In the genomic region with DNA sequence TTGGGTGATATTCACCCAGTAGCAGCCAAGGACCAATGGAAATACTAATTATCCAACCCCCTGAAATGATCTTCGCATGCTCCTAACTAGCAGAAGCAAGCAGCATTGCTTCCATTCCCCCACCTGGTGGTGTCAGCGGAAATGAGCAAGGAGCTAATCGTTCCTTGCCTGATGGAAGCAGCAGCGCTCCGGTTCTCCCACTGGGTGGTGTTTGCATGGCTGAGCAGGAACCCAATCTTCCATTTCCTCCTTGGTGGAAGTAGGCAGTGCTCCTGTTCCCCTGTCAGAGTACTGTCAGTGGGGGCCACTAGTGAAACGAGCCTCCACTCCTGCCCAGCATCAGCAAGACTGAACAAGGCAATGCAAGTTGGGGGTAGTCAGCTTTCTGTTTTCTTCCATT, we compare ENCODE assay signal across 18 cellular contexts.
DNase-seq lines count a peak whose midpoint lies in the region; ATAC-seq, FAIRE-seq and TF ChIP-seq lines count a peak whose summit lies in the region.
"Had no signal": no experiment of that assay in that cellular context is flagged by ENCODE, and none has a peak within 500 bp of the region (broad histone marks: within the 10 kb centered on the region; RNA-seq: fewer than 3 reads in every experiment).

No MANE protein-coding gene starts in this region.

- H3K27me3 ChIP-seq in cardiac muscle cell (no peaks in the 10 kb centered on the region), MG63 (no peaks in the 10 kb centered on the region), transverse colon (no peaks in the 10 kb centered on the region)
- H3K27me3 ChIP-seq: BLaER1 treated with 17β-estradiol and CSF1 and Interleukin-3, amounts not matched to agents 10 nM and 100 nM; heart right ventricle had no signal

- H3K27ac ChIP-seq in cardiac muscle cell (no peak overlapping the region), transverse colon (no peak overlapping the region)
- H3K27ac ChIP-seq: BLaER1 treated with 17β-estradiol and CSF1 and Interleukin-3, amounts not matched to agents 10 nM and 100 nM; heart right ventricle had no signal

- H3K4me1 Mint-ChIP-seq in glutamatergic neuron (ENCODE audit: low read depth, unreplicated experiment) = peaks cover 9% of the 10 kb centered on the region
- H3K4me1 Mint-ChIP-seq: activated naive CD8-positive, alpha-beta T cell treated with anti-CD3 and anti-CD28 coated beads, Interleukin-2, amount 50 U/mL, for 24 hours; naive thymus-derived CD4-positive, alpha-beta T cell; stimulated activated memory B cell treated with anti-CD40 and anti-IgM and Interleukin-4, amounts not matched to agents 10 μg/mL and 1 μg/mL and 100 μg/mL, for 72 hours had no signal

- WGBS in transverse colon (ENCODE audit: low coverage in 1 of 2), 2 donors = 80% methylated on average over 5 of the region's 6 CpGs; no CpG with 5 or more reads in 1 of the 2 donors

- no peak overlapping the region for H3K4me3 Mint-ChIP-seq in glutamatergic neuron (ENCODE audit: unreplicated experiment)
- H3K4me3 Mint-ChIP-seq: activated naive CD8-positive, alpha-beta T cell treated with anti-CD3 and anti-CD28 coated beads, Interleukin-2, amount 50 U/mL, for 24 hours; naive thymus-derived CD4-positive, alpha-beta T cell; stimulated activated memory B cell treated with anti-CD40 and anti-IgM and Interleukin-4, amounts not matched to agents 10 μg/mL and 1 μg/mL and 100 μg/mL, for 72 hours had no signal

- TF ChIP-seq EP300 in transverse colon (IDR thresholded peaks at IDR 0.05; ENCODE audit: low read depth) = no peak

- H3K36me3 Mint-ChIP-seq in glutamatergic neuron (ENCODE audit: unreplicated experiment) = no peaks in the 10 kb centered on the region
- H3K36me3 Mint-ChIP-seq: naive thymus-derived CD4-positive, alpha-beta T cell; stimulated activated memory B cell treated with anti-CD40 and anti-IgM and Interleukin-4, amounts not matched to agents 10 μg/mL and 1 μg/mL and 100 μg/mL, for 72 hours had no signal

- H3K9me3 ChIP-seq in cardiac muscle cell (ENCODE audit: low read depth) (no peaks in the 10 kb centered on the region), MG63 (no peaks in the 10 kb centered on the region), transverse colon (no peaks in the 10 kb centered on the region)
- H3K9me3 ChIP-seq: BLaER1 treated with 17β-estradiol and CSF1 and Interleukin-3, amounts not matched to agents 10 nM and 100 nM; heart right ventricle had no signal

- ATAC-seq in left cardiac atrium = no peak
- no peak for ATAC-seq in HG03571 (IDR thresholded peaks at IDR 0.05; ENCODE audit: unreplicated experiment)
- ATAC-seq: activated naive CD8-positive, alpha-beta T cell treated with anti-CD3 and anti-CD28 coated beads, Interleukin-2, amount 50 U/mL, for 24 hours; heart right ventricle; naive thymus-derived CD4-positive, alpha-beta T cell had no signal

- intact Hi-C loops in left cardiac atrium (cut with DNase I) = no loop called here
- intact Hi-C loops in transverse colon (cut with DNase I; ENCODE audit: low total_unique reads) = no loop called here

- no peak overlapping the region for H3K27ac Mint-ChIP-seq in glutamatergic neuron (ENCODE audit: unreplicated experiment)
- H3K27ac Mint-ChIP-seq: activated naive CD8-positive, alpha-beta T cell treated with anti-CD3 and anti-CD28 coated beads, Interleukin-2, amount 50 U/mL, for 24 hours; naive thymus-derived CD4-positive, alpha-beta T cell; stimulated activated memory B cell treated with anti-CD40 and anti-IgM and Interleukin-4, amounts not matched to agents 10 μg/mL and 1 μg/mL and 100 μg/mL, for 72 hours had no signal

- DNase-seq in cardiac muscle cell (ENCODE audit: low read depth in 1 of 2, low spot score in 1 of 2) (peak; percentile 5 to 66), left cardiac atrium (no peak), NCI-H2171 treated with DMSO at 0.1 percent for 48 hours (lab: John Stamatoyannopoulos, UW) (peak; percentile 4), glutamatergic neuron (peak; percentile 51), urothelium cell line (ENCODE audit: low spot score) (peak; percentile 44), MG63 (no peak), transverse colon (no peak)
- DNase-seq: activated CD8-positive, alpha-beta memory T cell treated with anti-CD3 and anti-CD28 coated beads, Interleukin-2, amount 50 U/mL, for 4 hours; activated naive CD8-positive, alpha-beta T cell treated with anti-CD3 and anti-CD28 coated beads, Interleukin-2, amount 50 U/mL, for 24 hours; effector CD8-positive, alpha-beta T cell; heart right ventricle; IMR-90; naive thymus-derived CD4-positive, alpha-beta T cell; NCI-H774; stimulated activated CD4-positive, alpha-beta T cell treated with anti-CD3 and anti-CD28 coated beads, Interleukin-15, amount 100 ng/mL, for 24 hours had no signal

- H3K4me3 ChIP-seq in cardiac muscle cell = no peak overlapping the region
- H3K4me3 ChIP-seq in MG63 = no peak overlapping the region
- no peak overlapping the region for H3K4me3 ChIP-seq in transverse colon
- H3K4me3 ChIP-seq: BLaER1 treated with 17β-estradiol and CSF1 and Interleukin-3, amounts not matched to agents 10 nM and 100 nM; heart right ventricle had no signal

- H3K27me3 Mint-ChIP-seq in glutamatergic neuron (ENCODE audit: unreplicated experiment) = peaks cover 3% of the 10 kb centered on the region
- H3K27me3 Mint-ChIP-seq: stimulated activated memory B cell treated with anti-CD40 and anti-IgM and Interleukin-4, amounts not matched to agents 10 μg/mL and 1 μg/mL and 100 μg/mL, for 72 hours had no signal

- in situ Hi-C loops in transverse colon (cut with MboI; ENCODE audit: low pct_ligation_motif_present in 1 of 4, low pct_unique_long_range_greater_than_20kb in 1 of 4, low sequenced_read_pairs in 3 of 4) = loop anchor here in 1 of 4 donors (25.0 kb wide), 1 partner anchor 753 kb away; no protein-coding TSS in a partner anchor

- peak; percentile 30 for FAIRE-seq in urothelium cell line (lab: Jason Lieb, UNC)

- no peak for TF ChIP-seq POLR2A in transverse colon (IDR thresholded peaks at IDR 0.05)

- no peaks in the 10 kb centered on the region for H3K36me3 ChIP-seq in cardiac muscle cell
- no peaks in the 10 kb centered on the region for H3K36me3 ChIP-seq in MG63
- no peaks in the 10 kb centered on the region for H3K36me3 ChIP-seq in transverse colon
- H3K36me3 ChIP-seq: BLaER1 treated with 17β-estradiol and CSF1 and Interleukin-3, amounts not matched to agents 10 nM and 100 nM; heart right ventricle had no signal

- H3K9me3 Mint-ChIP-seq in glutamatergic neuron (ENCODE audit: unreplicated experiment) = peaks cover 3% of the 10 kb centered on the region

- H3K4me1 ChIP-seq in cardiac muscle cell (ENCODE audit: low read depth) = no peaks in the 10 kb centered on the region
- H3K4me1 ChIP-seq in transverse colon = no peaks in the 10 kb centered on the region
- H3K4me1 ChIP-seq: BLaER1 treated with 17β-estradiol and CSF1 and Interleukin-3, amounts not matched to agents 10 nM and 100 nM; heart right ventricle had no signal

- TF ChIP-seq CTCF in cardiac muscle cell (IDR thresholded peaks at IDR 0.05; ENCODE audit: low read depth, low read length) (peak; percentile 8), glutamatergic neuron (IDR thresholded peaks at IDR 0.05; ENCODE audit: partially characterized antibody, unreplicated experiment) (peak; percentile 50), transverse colon (IDR thresholded peaks at IDR 0.05) (no peak)

Comparison
In these comparisons a context has a peak if more than half of its experiments do, and no peak if none do; other contexts are left out.
1. DNase-seq: peak in cardiac muscle cell (2 of 2), NCI-H2171 treated with DMSO at 0.1 percent for 48 hours (single experiment), glutamatergic neuron (single experiment) and urothelium cell line (single experiment); none in left cardiac atrium (single experiment), MG63 (single experiment) and transverse colon (single experiment).
2. CTCF ChIP-seq: peak in cardiac muscle cell (single experiment) and glutamatergic neuron (single experiment); none in transverse colon (0 of 5).